ENCODE assay signal across 37 cellular contexts in the genomic region with DNA sequence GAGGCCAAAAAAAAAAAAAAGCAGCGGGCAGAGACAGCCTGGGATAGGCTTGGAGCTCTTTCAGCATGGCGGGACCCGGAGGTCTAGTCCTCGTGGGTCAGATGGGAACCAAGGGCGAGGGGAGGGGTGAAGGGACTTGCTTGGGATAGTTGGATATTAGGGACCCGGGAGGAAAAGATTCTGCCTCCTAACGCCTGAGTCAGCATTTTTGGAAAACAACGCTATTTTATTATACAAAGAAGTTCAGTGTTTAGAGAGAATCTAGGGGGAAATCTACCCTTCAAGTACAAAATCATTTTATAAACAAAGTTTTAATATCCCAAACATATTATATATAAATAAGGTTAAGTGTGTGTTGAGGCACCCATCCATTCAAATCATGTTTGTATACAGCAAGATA.
"Had no signal": no experiment of that assay in that cellular context is flagged by ENCODE, and none has a peak within 500 bp of the region (broad histone marks: within the 10 kb centered on the region; RNA-seq: fewer than 3 reads in every experiment).

No MANE protein-coding gene starts in this region.

- DNase-seq: activated B cell treated with CpG ODN at 0.5 μM for 24 hours; activated CD4-positive, alpha-beta memory T cell treated with anti-CD3 and anti-CD28 coated beads for 36 hours; activated CD4-positive, alpha-beta T cell treated with anti-CD3 and anti-CD28 coated beads for 4 hours; activated CD4-positive, alpha-beta T cell treated with anti-CD3 and anti-CD28 coated beads, Interleukin-2, amount 10 ng/mL, durations not matched to agents 24 days and 14 days; activated CD4-positive, alpha-beta T cell treated with anti-CD3 and anti-CD28 coated beads, Interleukin-2, amount 50 U/mL, for 1 hour; activated CD4-positive, alpha-beta T cell treated with anti-CD3 and anti-CD28 coated beads, Interleukin-2, amount 50 U/mL, for 4 hours; activated CD4-positive, CD25-positive, alpha-beta regulatory T cell treated with anti-CD3 and anti-CD28 coated beads, Interleukin-2, amount 50 U/mL, for 72 hours; activated CD8-positive, alpha-beta memory T cell treated with anti-CD3 and anti-CD28 coated beads, Interleukin-2, amount 50 U/mL, for 4 hours; activated CD8-positive, alpha-beta T cell treated with anti-CD3 and anti-CD28 coated beads for 36 hours; activated effector memory CD4-positive, alpha-beta T cell treated with anti-CD3 and anti-CD28 coated beads, Interleukin-2, amount 50 U/mL, for 16 hours; activated gamma-delta T cell treated with Interleukin-2 at 50 U/mL for 16 hours; activated naive CD4-positive, alpha-beta T cell; activated naive CD4-positive, alpha-beta T cell treated with anti-CD3 and anti-CD28 coated beads for 36 hours; activated naive CD4-positive, alpha-beta T cell treated with anti-CD3 and anti-CD28 coated beads, Interleukin-2, amount 50 U/mL, for 16 hours; activated naive CD8-positive, alpha-beta T cell treated with anti-CD3 and anti-CD28 coated beads for 36 hours; activated T-cell treated with anti-CD3 and anti-CD28 coated beads for 4 hours; activated T-cell treated with anti-CD3 and anti-CD28 coated beads, Interleukin-2, amount 50 U/mL, for 1 hour; activated T-cell treated with anti-CD3 and anti-CD28 coated beads, Interleukin-2, amount 50 U/mL, for 4 hours; activated T-cell treated with anti-CD3 and anti-CD28 coated beads, Interleukin-2, amount 50 U/mL, for 72 hours; adrenal gland; amniotic stem cell; aorta; body of pancreas; brain microvascular endothelial cell; central memory CD4-positive, alpha-beta T cell; T-helper 1 cell; T-helper 2 cell; T-helper 9 cell had no signal

- H3K4me3 ChIP-seq: adrenal gland, body of pancreas, breast epithelium had no signal

- H3K27ac ChIP-seq: adrenal gland, body of pancreas, brain microvascular endothelial cell, breast epithelium, VCaP had no signal

- H3K4me1 ChIP-seq: adrenal gland, body of pancreas, breast epithelium had no signal

- FAIRE-seq: astrocyte, TTC549 had no signal

- H3K9me3 ChIP-seq: adrenal gland, body of pancreas, breast epithelium had no signal

- H3K27me3 ChIP-seq: adrenal gland, body of pancreas, brain microvascular endothelial cell had no signal

- H3K9me3 Mint-ChIP-seq: activated CD4-positive, alpha-beta memory T cell treated with anti-CD3 and anti-CD28 coated beads for 36 hours; activated CD4-positive, alpha-beta T cell treated with anti-CD3 and anti-CD28 coated beads, Interleukin-2, amount 10 ng/mL, durations not matched to agents 24 days and 14 days; activated CD8-positive, alpha-beta T cell treated with anti-CD3 and anti-CD28 coated beads for 36 hours; activated naive CD4-positive, alpha-beta T cell treated with anti-CD3 and anti-CD28 coated beads for 36 hours; activated naive CD4-positive, alpha-beta T cell treated with anti-CD3 and anti-CD28 coated beads, Interleukin-2, amount 50 U/mL, for 72 hours; activated naive CD8-positive, alpha-beta T cell treated with anti-CD3 and anti-CD28 coated beads for 36 hours; activated T-cell treated with anti-CD3 and anti-CD28 coated beads, Interleukin-2, amount 50 U/mL, for 4 hours; activated T-cell treated with anti-CD3 and anti-CD28 coated beads, Interleukin-2, amount 50 U/mL, for 72 hours; activated T-helper 1 cell treated with anti-CD3 and anti-CD28 coated beads, Interleukin-12 subunit alpha, Interleukin-12 subunit beta, Interleukin-2, Interleukin-4 antibody, amounts not matched to agents 30 ng/mL and 10 ng/mL and 1 ng/mL, durations not matched to agents 14 hours and 24 hours and 36 hours; activated T-helper 17 cell treated with anti-CD3 and anti-CD28 coated beads, Interleukin-2, amount 50 U/mL, for 72 hours; T-helper 1 cell treated with Interleukin-12 subunit alpha and Interleukin-12 subunit beta and Interleukin-4 antibody, amounts not matched to agents 30 μg/mL and 1 μg/mL, for 36 hours; T-helper 2 cell treated with Interferon-gamma antibody and Interleukin-4, amounts not matched to agents 5 μg/mL and 100 μg/mL, for 36 hours had no signal

- H3K4me3 Mint-ChIP-seq: activated B cell treated with CpG ODN at 0.5 μM for 24 hours; activated CD4-positive, alpha-beta memory T cell treated with anti-CD3 and anti-CD28 coated beads for 36 hours; activated CD4-positive, alpha-beta T cell treated with anti-CD3 and anti-CD28 coated beads, Interleukin-2, amount 10 ng/mL, durations not matched to agents 24 days and 14 days; activated CD8-positive, alpha-beta T cell treated with anti-CD3 and anti-CD28 coated beads for 36 hours; activated naive CD4-positive, alpha-beta T cell treated with anti-CD3 and anti-CD28 coated beads for 36 hours; activated naive CD8-positive, alpha-beta T cell treated with anti-CD3 and anti-CD28 coated beads for 36 hours; activated T-cell treated with anti-CD3 and anti-CD28 coated beads, Interleukin-2, amount 50 U/mL, for 4 hours; activated T-cell treated with anti-CD3 and anti-CD28 coated beads, Interleukin-2, amount 50 U/mL, for 72 hours; activated T-helper 1 cell treated with anti-CD3 and anti-CD28 coated beads, Interleukin-12 subunit alpha, Interleukin-12 subunit beta, Interleukin-2, Interleukin-4 antibody, amounts not matched to agents 30 ng/mL and 10 ng/mL and 1 ng/mL, durations not matched to agents 14 hours and 24 hours and 36 hours; activated T-helper 17 cell treated with anti-CD3 and anti-CD28 coated beads, Interleukin-2, amount 50 U/mL, for 72 hours; T-helper 1 cell treated with Interleukin-12 subunit alpha and Interleukin-12 subunit beta and Interleukin-4 antibody, amounts not matched to agents 30 μg/mL and 1 μg/mL, for 36 hours; T-helper 2 cell treated with Interferon-gamma antibody and Interleukin-4, amounts not matched to agents 5 μg/mL and 100 μg/mL, for 36 hours had no signal

- H3K27ac Mint-ChIP-seq: activated B cell treated with CpG ODN at 0.5 μM for 24 hours; activated CD4-positive, alpha-beta memory T cell treated with anti-CD3 and anti-CD28 coated beads for 36 hours; activated CD4-positive, alpha-beta T cell treated with anti-CD3 and anti-CD28 coated beads, Interleukin-2, amount 10 ng/mL, durations not matched to agents 24 days and 14 days; activated CD8-positive, alpha-beta T cell treated with anti-CD3 and anti-CD28 coated beads for 36 hours; activated naive CD4-positive, alpha-beta T cell treated with anti-CD3 and anti-CD28 coated beads for 36 hours; activated naive CD4-positive, alpha-beta T cell treated with anti-CD3 and anti-CD28 coated beads, Interleukin-2, amount 50 U/mL, for 72 hours; activated naive CD8-positive, alpha-beta T cell treated with anti-CD3 and anti-CD28 coated beads for 36 hours; activated T-cell treated with anti-CD3 and anti-CD28 coated beads, Interleukin-2, amount 50 U/mL, for 72 hours; activated T-helper 1 cell treated with anti-CD3 and anti-CD28 coated beads, Interleukin-12 subunit alpha, Interleukin-12 subunit beta, Interleukin-2, Interleukin-4 antibody, amounts not matched to agents 30 ng/mL and 10 ng/mL and 1 ng/mL, durations not matched to agents 14 hours and 24 hours and 36 hours; activated T-helper 17 cell treated with anti-CD3 and anti-CD28 coated beads, Interleukin-2, amount 50 U/mL, for 72 hours; T-helper 1 cell treated with Interleukin-12 subunit alpha and Interleukin-12 subunit beta and Interleukin-4 antibody, amounts not matched to agents 30 μg/mL and 1 μg/mL, for 36 hours; T-helper 2 cell treated with Interferon-gamma antibody and Interleukin-4, amounts not matched to agents 5 μg/mL and 100 μg/mL, for 36 hours had no signal

- ATAC-seq: activated CD8-positive, alpha-beta T cell treated with anti-CD3 and anti-CD28 coated beads for 36 hours; activated naive CD4-positive, alpha-beta T cell treated with anti-CD3 and anti-CD28 coated beads, Interleukin-2, amount 50 U/mL, for 72 hours; activated T-cell treated with anti-CD3 and anti-CD28 coated beads, Interleukin-2, amount 50 U/mL, for 4 hours; activated T-cell treated with anti-CD3 and anti-CD28 coated beads, Interleukin-2, amount 50 U/mL, for 72 hours; activated T-helper 17 cell treated with anti-CD3 and anti-CD28 coated beads, Interleukin-2, amount 50 U/mL, for 72 hours; body of pancreas had no signal

- H3K4me1 Mint-ChIP-seq: activated B cell treated with CpG ODN at 0.5 μM for 24 hours; activated CD4-positive, alpha-beta T cell treated with anti-CD3 and anti-CD28 coated beads, Interleukin-2, amount 10 ng/mL, durations not matched to agents 24 days and 14 days; activated naive CD8-positive, alpha-beta T cell treated with anti-CD3 and anti-CD28 coated beads for 36 hours; activated T-helper 17 cell treated with anti-CD3 and anti-CD28 coated beads, Interleukin-2, amount 50 U/mL, for 72 hours had no signal

- H3K36me3 ChIP-seq: adrenal gland, brain microvascular endothelial cell, breast epithelium had no signal

- H3K36me3 Mint-ChIP-seq: activated CD4-positive, alpha-beta memory T cell treated with anti-CD3 and anti-CD28 coated beads for 36 hours; activated naive CD4-positive, alpha-beta T cell treated with anti-CD3 and anti-CD28 coated beads, Interleukin-2, amount 50 U/mL, for 72 hours; activated naive CD8-positive, alpha-beta T cell treated with anti-CD3 and anti-CD28 coated beads for 36 hours had no signal

- H3K27me3 Mint-ChIP-seq: activated B cell treated with CpG ODN at 0.5 μM for 24 hours; activated CD4-positive, alpha-beta memory T cell treated with anti-CD3 and anti-CD28 coated beads for 36 hours; activated CD4-positive, alpha-beta T cell treated with anti-CD3 and anti-CD28 coated beads, Interleukin-2, amount 10 ng/mL, durations not matched to agents 24 days and 14 days; activated CD8-positive, alpha-beta T cell treated with anti-CD3 and anti-CD28 coated beads for 36 hours; activated naive CD8-positive, alpha-beta T cell treated with anti-CD3 and anti-CD28 coated beads for 36 hours had no signal
